ENCODE assay signal across 8 cellular contexts in genomic region chr3:109731639-109732473, GRCh38.
DNase-seq lines count a peak whose midpoint lies in the region; ATAC-seq, FAIRE-seq and TF ChIP-seq lines count a peak whose summit lies in the region.

No MANE protein-coding gene starts in this region.

- H4K20me1 ChIP-seq in HepG2 (ENCODE audit: insufficient read depth, low read length): no peaks in the 10 kb centered on the region

- peak; percentile 70 for FAIRE-seq in HepG2 (lab: Jason Lieb, UNC)

- 0 out of 2 replicates have a peak, but pooled peaks have one; percentile 17 for TF ChIP-seq RAD21 in HepG2 (CRISPR knock-in tag; IDR thresholded peaks at IDR 0.05)

- H3K4me1 Mint-ChIP-seq in HFFc6 (ENCODE audit: low read depth): peaks cover 12% of the 10 kb centered on the region; the same call in 1 of the 2 replicates
- H3K4me1 Mint-ChIP-seq in central memory CD8-positive, alpha-beta T cell: no peaks in the 10 kb centered on the region

- H3K79me2 ChIP-seq in HepG2 (ENCODE audit: insufficient read depth, low read length): no peaks in the 10 kb centered on the region

- H3K4me2 ChIP-seq in HepG2 (ENCODE audit: low read depth, low read length): no peak overlapping the region

- peaks cover 10% of the 10 kb centered on the region; the same call in 1 of the 2 replicates for H3K36me3 Mint-ChIP-seq in HFFc6 (ENCODE audit: low read depth)
- no peaks in the 10 kb centered on the region for H3K36me3 Mint-ChIP-seq in central memory CD8-positive, alpha-beta T cell (ENCODE audit: insufficient read depth)

- in situ Hi-C loops in HepG2 (cut with HindIII; ENCODE audit: extremely low pct_ligation_motif_present, low pct_unique_long_range_greater_than_20kb): no loop called here

- H3K27ac ChIP-seq in HepG2 (ENCODE audit: extremely low read length, insufficient read depth, low read length): no peak overlapping the region

- 29% methylated on average over 6 of the region's 6 CpGs for WGBS in HepG2 (ENCODE audit: low lambda C conversion rate)

- peaks cover 9% of the 10 kb centered on the region for H3K9me3 Mint-ChIP-seq in HFFc6
- peaks cover 1% of the 10 kb centered on the region for H3K9me3 Mint-ChIP-seq in central memory CD8-positive, alpha-beta T cell

- H3K27ac Mint-ChIP-seq in HFFc6: no peak overlapping the region
- no peak overlapping the region for H3K27ac Mint-ChIP-seq in central memory CD8-positive, alpha-beta T cell (ENCODE audit: low read depth)

- TF ChIP-seq CTCF in HFFc6 (IDR thresholded peaks at IDR 0.05) (peak; percentile 97), HepG2 (CRISPR knock-in tag; IDR thresholded peaks at IDR 0.05) (peak; percentile 73)

- H3K27me3 Mint-ChIP-seq in HFFc6 (ENCODE audit: insufficient read depth): peaks cover 1% of the 10 kb centered on the region
- H3K27me3 Mint-ChIP-seq in central memory CD8-positive, alpha-beta T cell: no peaks in the 10 kb centered on the region

- POLR2A ChIA-PET in HepG2 (lab: Yijun Ruan, JAX): no interaction called here

- CTCF ChIA-PET in HepG2 (lab: Yijun Ruan, JAX; ENCODE audit: low intra/inter-chr PET ratio, low total read pairs): interaction anchor here (1.0 to 1.2 kb wide), 2 partner anchors 1806 to 1808 kb away, joined by 3 read pairs; no protein-coding TSS in a partner anchor

- no TSS peak for BruUV-seq in HepG2 (replicated peaks; lab: Mats Ljungman, UMichigan)

- H3K9me3 ChIP-seq in HepG2 (ENCODE audit: low read length): peaks cover 9% of the 10 kb centered on the region

- H3K4me3 Mint-ChIP-seq in HFFc6: no peak overlapping the region
- H3K4me3 Mint-ChIP-seq in central memory CD8-positive, alpha-beta T cell: no peak overlapping the region

- H3K27me3 ChIP-seq in HepG2 (ENCODE audit: control insufficient read depth in 1 of 2, insufficient read depth in 2 of 2, low read length in 2 of 2): no peaks in the 10 kb centered on the region

- H3K4me1 ChIP-seq in HepG2 (ENCODE audit: insufficient read depth, low read length): no peaks in the 10 kb centered on the region

- H3K4me3 ChIP-seq in HepG2 (replicated peaks in 1 of 3; ENCODE audit: insufficient read depth in 1 of 3, low read depth in 2 of 3, low read length in 3 of 3): no peak overlapping the region

- H3K36me3 ChIP-seq in HepG2 (replicated peaks in 1 of 2; ENCODE audit: control insufficient read depth in 1 of 2, insufficient read depth in 2 of 2, low read length in 2 of 2): no peaks in the 10 kb centered on the region

- no peak for TF ChIP-seq POLR2A in HepG2 (IDR thresholded peaks at IDR 0.05; ENCODE audit: insufficient read depth in 1 of 2, low read depth in 2 of 2, low read length in 2 of 2)

- intact Hi-C loops in HepG2 (cut with micrococcal nuclease; ENCODE audit: unreplicated experiment): loop anchor here (1.0 kb wide), 2 partner anchors 582 to 1606 kb away; no protein-coding TSS in a partner anchor

- DNase-seq in activated T-cell treated with anti-CD3 and anti-CD28 coated beads for 24 hours (ENCODE audit: low read depth): peak; percentile 52
- no peak for DNase-seq in activated T-cell treated with anti-CD3 and anti-CD28 coated beads, Interleukin-2, amount 50 U/mL, for 1 hour
- DNase-seq in HFFc6: peak; percentile 60
- peak; percentile 44 for DNase-seq in NCI-H1048 (lab: John Stamatoyannopoulos, UW)
- peak; percentile 6 for DNase-seq in UCSD-AML1 (lab: John Stamatoyannopoulos, UW; ENCODE audit: unreplicated experiment)
- DNase-seq in central memory CD8-positive, alpha-beta T cell (ENCODE audit: low spot score in 2 of 2): peak; percentile 25 to 46
- DNase-seq in HepG2 (ENCODE audit: low spot score): peak; percentile 27
- peak; percentile 11 for DNase-seq in stimulated activated CD8-positive, alpha-beta memory T cell treated with anti-CD3 and anti-CD28 coated beads, Interleukin-12 subunit alpha, Interleukin-12 subunit beta, amount 100 ng/mL, for 4 hours (ENCODE audit: low read depth)

- TF ChIP-seq EP300 in HepG2 (IDR thresholded peaks at IDR 0.05; ENCODE audit: low read depth in 2 of 2, low read length in 2 of 2) (no peak), HepG2 (CRISPR knock-in tag; IDR thresholded peaks at IDR 0.05; ENCODE audit: borderline replicate concordance) (no peak)

- no peak overlapping the region for H3K9ac ChIP-seq in HepG2 (ENCODE audit: insufficient read depth, low read depth, low read length)

- peak; percentile 81 for ATAC-seq in central memory CD8-positive, alpha-beta T cell (replicated peaks; ENCODE audit: extremely low read depth, poor library complexity, severe bottlenecking)
- peak; percentile 89 for ATAC-seq in HepG2

- H2AFZ ChIP-seq in HepG2 (ENCODE audit: low read length): no peak overlapping the region

TF ChIP-seq in HepG2, 621 proteins besides CTCF, POLR2A, EP300 and RAD21:
- peak; percentile 76 for TF ChIP-seq STAG1 (CRISPR knock-in tag; IDR thresholded peaks at IDR 0.05)
- no peak for TF ChIP-seq ZMAT3 (CRISPR knock-in tag; conservative IDR thresholded peaks at IDR 0.05)
- TF ChIP-seq SMC3 (IDR thresholded peaks at IDR 0.05; ENCODE audit: low read length): peak; percentile 74
- no peak for TF ChIP-seq PRPF4 (IDR thresholded peaks at IDR 0.05; ENCODE audit: low read depth, low read length, poor library complexity, severe bottlenecking)
- TF ChIP-seq ZBTB4 (CRISPR knock-in tag; IDR thresholded peaks at IDR 0.05; ENCODE audit: borderline replicate concordance): no peak
- TF ChIP-seq ELF4 (CRISPR knock-in tag; IDR thresholded peaks at IDR 0.05; ENCODE audit: borderline replicate concordance): no peak
